ENCODE assay signal across 8 cellular contexts in the genomic region with DNA sequence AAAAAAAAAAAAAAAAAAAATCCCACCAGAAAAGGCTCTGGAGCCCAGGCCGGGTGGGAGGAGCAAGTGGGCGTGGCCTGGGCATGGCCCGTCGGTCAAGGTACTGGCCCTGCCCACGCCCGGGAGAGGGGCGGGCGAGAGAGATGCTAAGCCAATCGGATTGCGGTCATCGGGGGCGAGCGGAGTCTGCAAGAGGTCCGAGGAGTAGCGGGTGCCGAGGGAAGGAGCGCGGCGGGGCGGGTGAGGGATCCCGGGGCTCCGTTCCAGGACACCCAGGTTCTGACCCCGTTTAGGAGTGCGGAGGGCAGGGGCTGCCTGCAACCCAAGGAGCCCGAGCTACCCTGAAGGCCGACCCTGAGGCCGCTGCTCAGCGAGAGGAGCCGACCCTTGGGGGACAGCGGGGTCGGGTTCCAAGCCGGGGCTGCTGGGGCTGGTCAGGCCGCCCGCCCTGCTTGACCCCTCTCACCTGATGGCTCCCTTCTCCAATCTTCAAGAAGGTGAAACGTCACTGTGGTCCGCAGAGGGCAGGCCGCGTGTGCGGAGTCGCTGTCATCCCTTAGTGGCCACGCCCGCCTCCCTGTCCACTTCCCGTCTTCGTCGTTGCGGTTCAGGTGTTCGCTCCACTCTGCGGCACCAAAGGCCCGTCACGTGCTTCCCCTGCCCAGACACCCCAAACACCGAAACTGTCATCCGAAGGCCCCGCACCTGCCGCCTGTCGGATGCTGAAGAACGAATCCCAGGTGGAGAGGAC. TPM values are rescaled to one million over a fixed set of nuclear protein-coding genes. Genes with fewer than 3 reads are reported as not detected.
A peak's percentile ranks its signal among the peaks of the same experiment; 100 is the strongest.
DNase-seq lines count a peak whose midpoint lies in the region; ATAC-seq, FAIRE-seq and TF ChIP-seq lines count a peak whose summit lies in the region.

No MANE protein-coding gene starts in this region.

- H3K9me1 ChIP-seq in K562 (ENCODE audit: control insufficient read depth, insufficient read depth, low read length), result no peaks in the 10 kb centered on the region

- peak overlapping the region; percentile 38 for H3K4me3 ChIP-seq in K562
- peak overlapping the region; percentile 40 to 77 (median 54) for H3K4me3 ChIP-seq in sigmoid colon

- no peaks in the 10 kb centered on the region for H3K27me3 ChIP-seq in K562 (ENCODE audit: control insufficient read depth in 2 of 2, insufficient read depth in 2 of 2, low read length in 2 of 2)
- peaks cover 0 to 15% (median 7%) of the 10 kb centered on the region in 3 donors for H3K27me3 ChIP-seq in sigmoid colon

- no peak for TF ChIP-seq CTCF in K562 (IDR thresholded peaks at IDR 0.05 in 2 of 3, conservative IDR thresholded peaks at IDR 0.05 in 1 of 3; ENCODE audit: insufficient read depth in 2 of 3, low read depth in 1 of 3, low read length in 3 of 3)
- no peak for TF ChIP-seq CTCF in sigmoid colon (IDR thresholded peaks at IDR 0.05)

- intact Hi-C loops in K562 (cut with micrococcal nuclease) (loop anchor here (5.0 kb wide), 1 partner anchor 129 kb away; no protein-coding TSS in a partner anchor), sigmoid colon (cut with DNase I) (no loop called here)

- DNase-seq in DMS79 treated with DMSO at 0.1 percent for 48 hours (lab: John Stamatoyannopoulos, UW) (peak; percentile 47), HPDE6-E6E7 (ENCODE audit: extremely low spot score) (peak; percentile 25), T-helper 9 cell (peak; percentile 24), K562 (ENCODE audit: extremely low read depth in 1 of 4, low spot score in 3 of 4) (peak; percentile 90 to 98 (median 96)), iPS DF 19.7 (ENCODE audit: low read depth, low spot score) (peak; percentile 78), sigmoid colon (peak; percentile 92), DMS114 treated with DMSO at 0.1 percent for 48 hours (lab: John Stamatoyannopoulos, UW; ENCODE audit: unreplicated experiment) (no peak)

- no peak for TF ChIP-seq RAD21 in K562 (CRISPR knock-in tag; conservative IDR thresholded peaks at IDR 0.05 in 1 of 2, IDR thresholded peaks at IDR 0.05 in 1 of 2)

- ATAC-seq in K562 (peak; percentile 99), GM18858 (IDR thresholded peaks at IDR 0.05; ENCODE audit: unreplicated experiment) (no peak)

- TF ChIP-seq EP300 in K562 (IDR thresholded peaks at IDR 0.05; ENCODE audit: low read length) (no peak), sigmoid colon (IDR thresholded peaks at IDR 0.05) (no peak)

- peak overlapping the region in 1 of 2 experiments; percentile 89; a peak in 2 of 4 replicates for H3K9ac ChIP-seq in K562 (ENCODE audit: insufficient read depth in 1 of 2, low read depth in 2 of 2, low read length in 2 of 2)

- H3K36me3 ChIP-seq in K562 (ENCODE audit: control insufficient read depth, insufficient read depth, low read length) (no peaks in the 10 kb centered on the region), sigmoid colon (no peaks in the 10 kb centered on the region)

- no peaks in the 10 kb centered on the region for H4K20me1 ChIP-seq in K562 (replicated peaks; ENCODE audit: control insufficient read depth, insufficient read depth, low read length)

- H3K27ac ChIP-seq in K562 (ENCODE audit: extremely low read depth, low read depth, low read length) (no peak overlapping the region), sigmoid colon (peak overlapping the region in 3 of 4 donors; percentile 20 to 56 (median 21))

- FAIRE-seq in K562 (lab: Jason Lieb, UNC), result peak; percentile 61

- H2AFZ ChIP-seq in K562 (ENCODE audit: low read depth, low read length), result peak overlapping the region; percentile 96

- POLR2A ChIA-PET in K562 (lab: Yijun Ruan, JAX), result no interaction called here

- no peak for TF ChIP-seq POLR2A in K562 (conservative IDR thresholded peaks at IDR 0.05)
- no peak for TF ChIP-seq POLR2A in sigmoid colon (IDR thresholded peaks at IDR 0.05)

- H3K4me1 ChIP-seq in K562 (replicated peaks in 1 of 2; ENCODE audit: control insufficient read depth in 2 of 2, insufficient read depth in 2 of 2, low read length in 2 of 2) (peaks cover 0 to 25% of the 10 kb centered on the region in 2 experiments; a peak in 3 of 5 replicates), sigmoid colon (peaks cover 0 to 11% (median 6%) of the 10 kb centered on the region in 4 donors)

- CTCF ChIA-PET in K562 (lab: Yijun Ruan, JAX; ENCODE audit: low intra/inter-chr PET ratio), result no interaction called here

- H3K79me2 ChIP-seq in K562 (ENCODE audit: control insufficient read depth, insufficient read depth, low read length), result no peaks in the 10 kb centered on the region

- WGBS in K562 (ENCODE audit: insufficient coverage, low coverage, missing lambda C conversion rate), result 19% methylated on average over 30 of the region's 56 CpGs
- 2 to 12% methylated on average over 56 of the region's 56 CpGs for WGBS in sigmoid colon, 2 donors

- no TSS peak for BruUV-seq in K562 (replicated peaks; lab: Mats Ljungman, UMichigan)

- in situ Hi-C loops in K562 (cut with MboI), result no loop called here

- no peaks in the 10 kb centered on the region for H3K9me3 ChIP-seq in K562 (replicated peaks; ENCODE audit: control insufficient read depth, insufficient read depth, low read depth, low read length)
- no peaks in the 10 kb centered on the region for H3K9me3 ChIP-seq in sigmoid colon

- H3K4me2 ChIP-seq in K562 (ENCODE audit: insufficient read depth, low read length), result peak overlapping the region; percentile 67

TF ChIP-seq in K562, 482 proteins besides CTCF, POLR2A, EP300 and RAD21 (continues in another document):
- TF ChIP-seq, protein P1, sequence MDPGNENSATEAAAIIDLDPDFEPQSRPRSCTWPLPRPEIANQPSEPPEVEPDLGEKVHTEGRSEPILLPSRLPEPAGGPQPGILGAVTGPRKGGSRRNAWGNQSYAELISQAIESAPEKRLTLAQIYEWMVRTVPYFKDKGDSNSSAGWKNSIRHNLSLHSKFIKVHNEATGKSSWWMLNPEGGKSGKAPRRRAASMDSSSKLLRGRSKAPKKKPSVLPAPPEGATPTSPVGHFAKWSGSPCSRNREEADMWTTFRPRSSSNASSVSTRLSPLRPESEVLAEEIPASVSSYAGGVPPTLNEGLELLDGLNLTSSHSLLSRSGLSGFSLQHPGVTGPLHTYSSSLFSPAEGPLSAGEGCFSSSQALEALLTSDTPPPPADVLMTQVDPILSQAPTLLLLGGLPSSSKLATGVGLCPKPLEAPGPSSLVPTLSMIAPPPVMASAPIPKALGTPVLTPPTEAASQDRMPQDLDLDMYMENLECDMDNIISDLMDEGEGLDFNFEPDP (CRISPR knock-in tag; IDR thresholded peaks at IDR 0.05), result no peak
- TF ChIP-seq DIDO1 (tag; IDR thresholded peaks at IDR 0.05; ENCODE audit: low read depth) (no peak), SPI1 (IDR thresholded peaks at IDR 0.05; ENCODE audit: borderline replicate concordance, low read depth, low read length) (peak; percentile 60; the same call in 1 of the 2 replicates)
- TF ChIP-seq, protein P2, sequence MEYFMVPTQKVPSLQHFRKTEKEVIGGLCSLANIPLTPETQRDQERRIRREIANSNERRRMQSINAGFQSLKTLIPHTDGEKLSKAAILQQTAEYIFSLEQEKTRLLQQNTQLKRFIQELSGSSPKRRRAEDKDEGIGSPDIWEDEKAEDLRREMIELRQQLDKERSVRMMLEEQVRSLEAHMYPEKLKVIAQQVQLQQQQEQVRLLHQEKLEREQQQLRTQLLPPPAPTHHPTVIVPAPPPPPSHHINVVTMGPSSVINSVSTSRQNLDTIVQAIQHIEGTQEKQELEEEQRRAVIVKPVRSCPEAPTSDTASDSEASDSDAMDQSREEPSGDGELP (CRISPR knock-in tag; IDR thresholded peaks at IDR 0.05; ENCODE audit: borderline replicate concordance), result 0 out of 2 replicates have a peak, but pooled peaks have one; percentile 6

RNA-seq across cellular contexts. Expression of a gene that starts 11.1 kb away (rescaled TPM):
- total RNA-seq in K562 (2011; cell fraction: chromatin; rRNA removed; ENCODE audit: low replicate concordance), result 16.6 and 38.2 TPM in 2 replicates
- 29.9 and 30.0 TPM in 2 replicates for total RNA-seq in K562 (2011; cell fraction: nucleolus; rRNA removed)
- total RNA-seq in K562 (2011; cell fraction: nucleoplasm; rRNA removed), result 13.2 and 22.5 TPM in 2 replicates
- total RNA-seq in K562 (2014; rRNA removed) (9.5 and 14.7 TPM in 2 replicates), K562 (2014; rRNA removed; fragmentation: Illumina TruSeq; extraction: Trizol) (4.1 and 4.9 TPM in 2 replicates), K562 (2015; rRNA removed; fragmentation: Illumina TruSeq; extraction: Trizol) (10.3 and 10.4 TPM in 2 replicates), K562 (2021) (20.1 and 20.9 TPM in 2 replicates), sigmoid colon (10 to 100 TPM; 19.6 to 24.6 (median 21.3) TPM)
- polyA plus RNA-seq in K562 (2011; rRNA removed) (12.3 and 19.2 TPM in 2 replicates), K562 (2014; fragmentation: Illumina TruSeq; extraction: Trizol) (11.5 and 15.2 TPM in 2 replicates), K562 (2014; fragmentation: Nextera tagmentation; extraction: Ambion mirVana) (1 to 10 TPM in 1 of 2 experiments, under 1 TPM in 1; 0.36 to 1.1 TPM), K562 (2014; rRNA removed) (15.7 and 17.0 TPM in 2 replicates), sigmoid colon (10 to 100 TPM in 1 of 3 donors, 1 to 10 TPM in 2; 8.8 to 17.5 (median 9.0) TPM)
- 15.0 and 31.8 TPM in 2 replicates for polyA plus RNA-seq in K562 (2011; cell fraction: cytosol; rRNA removed)
- polyA plus RNA-seq in K562 (2011; cell fraction: nucleus; rRNA removed), result 20.2 and 31.0 TPM in 2 replicates
- 15.4 and 16.4 TPM in 2 replicates for polyA plus RNA-seq in K562 (2012)
- 13.1 and 18.2 TPM in 2 replicates for polyA minus RNA-seq in K562 (2011; rRNA and poly(A)+ RNA removed)
- 12.9 and 17.9 TPM in 2 replicates for polyA minus RNA-seq in K562 (2011; cell fraction: cytosol; rRNA and poly(A)+ RNA removed)
- polyA minus RNA-seq in K562 (2011; cell fraction: nucleus; rRNA and poly(A)+ RNA removed), result 11.8 and 18.1 TPM in 2 replicates

RNA-seq across cellular contexts. Expression of a gene that starts 38.6 kb away (rescaled TPM):
- total RNA-seq in K562 (2011; cell fraction: chromatin; rRNA removed; ENCODE audit: low replicate concordance), result 9.8 and 30.7 TPM in 2 replicates
- total RNA-seq in K562 (2011; cell fraction: nucleolus; rRNA removed), result 20.4 and 25.8 TPM in 2 replicates
- total RNA-seq in K562 (2011; cell fraction: nucleoplasm; rRNA removed), result 17.7 and 21.5 TPM in 2 replicates
- 3.6 and 6.9 TPM in 2 replicates for total RNA-seq in K562 (2014; rRNA removed)
- 1.4 and 2.1 TPM in 2 replicates for total RNA-seq in K562 (2014; rRNA removed; fragmentation: Illumina TruSeq; extraction: Trizol)
- total RNA-seq in K562 (2015; rRNA removed; fragmentation: Illumina TruSeq; extraction: Trizol), result 3.2 and 3.3 TPM in 2 replicates
- 12.5 and 13.6 TPM in 2 replicates for total RNA-seq in K562 (2021)
- 10.6 and 16.2 TPM in 2 replicates for polyA plus RNA-seq in K562 (2011; rRNA removed)
- 20.6 and 62.9 TPM in 2 replicates for polyA plus RNA-seq in K562 (2011; cell fraction: cytosol; rRNA removed)
- polyA plus RNA-seq in K562 (2011; cell fraction: nucleus; rRNA removed), result 38.1 and 50.4 TPM in 2 replicates
- 11.2 and 11.6 TPM in 2 replicates for polyA plus RNA-seq in K562 (2012)
- 5.5 and 10.0 TPM in 2 replicates for polyA plus RNA-seq in K562 (2014; fragmentation: Illumina TruSeq; extraction: Trizol)
- polyA plus RNA-seq in K562 (2014; fragmentation: Nextera tagmentation; extraction: Ambion mirVana), result 1 to 10 TPM; 1.8 to 2.3 TPM
- 13.7 and 15.9 TPM in 2 replicates for polyA plus RNA-seq in K562 (2014; rRNA removed)
- polyA minus RNA-seq in K562 (2011; rRNA and poly(A)+ RNA removed), result 3.3 and 3.6 TPM in 2 replicates
- polyA minus RNA-seq in K562 (2011; cell fraction: cytosol; rRNA and poly(A)+ RNA removed), result 10.2 and 12.4 TPM in 2 replicates
- 10.4 and 13.6 TPM in 2 replicates for polyA minus RNA-seq in K562 (2011; cell fraction: nucleus; rRNA and poly(A)+ RNA removed)
- total RNA-seq in sigmoid colon, result 10 to 100 TPM; 14.5 to 29.4 (median 20.2) TPM
- polyA plus RNA-seq in sigmoid colon, result 1 to 10 TPM in 2 of 3 donors, under 1 TPM in 1; 0.69 to 8.4 (median 7.5) TPM
